In the genomic region with DNA sequence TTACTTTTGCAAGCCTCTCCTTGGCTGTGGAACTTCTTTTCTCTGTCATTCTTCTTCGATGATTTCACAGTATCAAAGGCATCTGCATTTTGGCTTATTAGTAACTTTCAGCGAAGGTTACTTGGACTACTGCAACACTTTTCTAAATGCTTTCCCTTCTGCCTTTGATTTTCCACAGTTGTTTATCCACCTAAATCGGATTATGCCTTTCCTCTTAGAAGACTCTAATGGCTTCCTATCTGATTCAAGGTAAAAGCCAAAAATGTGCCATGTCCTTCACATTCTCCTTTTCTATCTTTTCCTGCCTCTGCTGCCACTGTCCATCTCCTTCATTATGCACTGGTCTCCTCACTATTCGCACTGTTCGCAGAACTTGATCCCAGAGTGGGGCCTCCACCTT, we compare ENCODE assay signal across 15 cellular contexts.
"Had no signal": no experiment of that assay in that cellular context is flagged by ENCODE, and none has a peak within 500 bp of the region (broad histone marks: within the 10 kb centered on the region; RNA-seq: fewer than 3 reads in every experiment).

No MANE protein-coding gene starts in this region.

- H3K4me1 ChIP-seq: left lung, lower lobe of right lung, uterus had no signal

- H3K4me3 ChIP-seq: left lung, lower lobe of right lung, uterus had no signal

- DNase-seq: activated B cell treated with CpG ODN at 0.5 μM for 24 hours; activated CD4-positive, alpha-beta T cell treated with anti-CD3 and anti-CD28 coated beads, Interleukin-2, amount 50 U/mL, for 1 hour; activated CD8-positive, alpha-beta T cell treated with anti-CD3 and anti-CD28 coated beads for 36 hours; activated gamma-delta T cell treated with Interleukin-2 at 50 U/mL for 16 hours; activated T-cell treated with anti-CD3 and anti-CD28 coated beads, Interleukin-2, amount 50 U/mL, for 4 hours; effector CD4-positive, alpha-beta T cell; left lung; lower lobe of right lung; naive thymus-derived CD8-positive, alpha-beta T cell; posterior cingulate gyrus; right cardiac atrium; stimulated activated CD4-positive, alpha-beta T cell treated with anti-CD3 and anti-CD28 coated beads, Interleukin-4, amount 100 ng/mL, for 24 hours; uterus had no signal

- H3K27ac ChIP-seq: left lung, lower lobe of right lung, uterus had no signal

- H3K27me3 ChIP-seq: left lung, uterus had no signal

- H3K36me3 ChIP-seq: left lung, lower lobe of right lung, uterus had no signal

- FAIRE-seq: bronchial epithelial cell, islet of Langerhans had no signal

- H3K9me3 ChIP-seq: left lung, lower lobe of right lung, uterus had no signal
